In the genomic region with DNA sequence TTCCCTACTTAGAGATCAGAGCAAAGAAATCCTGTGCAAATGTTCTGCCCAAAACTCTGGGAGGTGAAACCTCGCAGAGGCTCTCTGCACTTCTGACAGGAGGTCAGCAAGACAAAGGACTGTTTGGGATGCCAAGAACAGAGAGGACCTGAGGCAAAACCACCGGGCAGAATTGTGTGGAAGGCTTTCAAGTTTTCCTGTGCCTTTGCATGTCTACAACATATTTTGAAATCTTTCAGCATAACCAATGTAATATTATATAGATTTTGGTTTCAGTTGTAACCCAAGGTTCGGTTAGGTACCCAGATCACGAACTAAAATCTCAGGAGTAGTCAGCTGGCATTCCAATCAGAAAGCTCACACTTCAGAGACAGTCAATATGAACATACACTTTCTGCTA, we compare ENCODE assay signal across 18 cellular contexts.
DNase-seq lines count a peak whose midpoint lies in the region; ATAC-seq and TF ChIP-seq lines count a peak whose summit lies in the region.
"Had no signal": no experiment of that assay in that cellular context is flagged by ENCODE, and none has a peak within 500 bp of the region (broad histone marks: within the 10 kb centered on the region; RNA-seq: fewer than 3 reads in every experiment).

No MANE protein-coding gene starts in this region.

- H3K4me3 Mint-ChIP-seq in GM23338 = no peak overlapping the region
- no peak overlapping the region for H3K4me3 Mint-ChIP-seq in endodermal cell
- H3K4me3 Mint-ChIP-seq: CD8-positive, alpha-beta memory T cell had no signal

- H4K20me1 ChIP-seq in GM23338 (replicated peaks; ENCODE audit: insufficient read depth) = no peaks in the 10 kb centered on the region
- H4K20me1 ChIP-seq: BLaER1 treated with 17β-estradiol and CSF1 and Interleukin-3, amounts not matched to agents 10 nM and 100 nM had no signal

- H3K27me3 Mint-ChIP-seq in GM23338 (ENCODE audit: insufficient read depth, low read depth, poor library complexity) (peaks cover 2% of the 10 kb centered on the region), endodermal cell (ENCODE audit: insufficient read depth) (no peaks in the 10 kb centered on the region)

- H3K4me1 ChIP-seq in GM23338 (ENCODE audit: insufficient read depth) = peaks cover 24% of the 10 kb centered on the region
- peaks cover 2% of the 10 kb centered on the region for H3K4me1 ChIP-seq in endodermal cell (ENCODE audit: control insufficient read depth, insufficient read depth, low read length)
- no peaks in the 10 kb centered on the region for H3K4me1 ChIP-seq in mesodermal cell (ENCODE audit: control insufficient read depth, insufficient read depth, low read length, poor library complexity, severe bottlenecking)

- peaks cover 40% of the 10 kb centered on the region for H3K36me3 Mint-ChIP-seq in GM23338 (ENCODE audit: low read depth)
- H3K36me3 Mint-ChIP-seq in endodermal cell (ENCODE audit: low read depth) = peaks cover 12% of the 10 kb centered on the region
- H3K36me3 Mint-ChIP-seq: CD8-positive, alpha-beta memory T cell had no signal

- H3K9me2 ChIP-seq in GM23338 (ENCODE audit: insufficient read depth) = peaks cover 6% of the 10 kb centered on the region; the same call in 1 of the 2 replicates

- no peak overlapping the region for H3K9ac ChIP-seq in endodermal cell (ENCODE audit: extremely low read depth, low read length, poor library complexity, severe bottlenecking)
- H3K9ac ChIP-seq: BLaER1 treated with 17β-estradiol and CSF1 and Interleukin-3, amounts not matched to agents 10 nM and 100 nM; KMS-11 had no signal

- no peaks in the 10 kb centered on the region for H3K79me2 ChIP-seq in GM23338 (replicated peaks; ENCODE audit: insufficient read depth)

- ATAC-seq in GM23338 = no peak
- ATAC-seq in HG03469 (IDR thresholded peaks at IDR 0.05; ENCODE audit: unreplicated experiment) = no peak
- ATAC-seq: HepG2, SK-N-SH treated with all-trans-retinoic acid at 6 μM for 48 hours had no signal

- peak overlapping the region; percentile 82; the same call in 1 of the 2 replicates for H2AFZ ChIP-seq in GM23338

- H3K27me3 ChIP-seq in GM23338 (ENCODE audit: insufficient read depth) (no peaks in the 10 kb centered on the region), endodermal cell (ENCODE audit: control insufficient read depth, insufficient read depth, low read length, poor library complexity, severe bottlenecking) (no peaks in the 10 kb centered on the region)
- H3K27me3 ChIP-seq: BLaER1 treated with 17β-estradiol and CSF1 and Interleukin-3, amounts not matched to agents 10 nM and 100 nM; MG63 had no signal

- no peak overlapping the region for H3K27ac Mint-ChIP-seq in GM23338
- no peak overlapping the region for H3K27ac Mint-ChIP-seq in endodermal cell
- H3K27ac Mint-ChIP-seq: CD8-positive, alpha-beta memory T cell had no signal

- 50 to 86% methylated on average over 1 to 4 of the region's 4 CpGs for WGBS in endodermal cell (ENCODE audit: insufficient coverage in 1 of 2, insufficient read length in 1 of 2), 2 experiments
- WGBS in mesodermal cell (ENCODE audit: insufficient coverage in 2 of 2), 2 experiments = 62 to 73% methylated on average over 1 of the region's 4 CpGs
- 49 to 60% methylated on average over 4 of the region's 4 CpGs for WGBS in lower leg skin, 2 donors

- H3K9me3 Mint-ChIP-seq in GM23338 (peaks cover 41% of the 10 kb centered on the region), endodermal cell (peaks cover 48% of the 10 kb centered on the region)

- DNase-seq in GM23338 (ENCODE audit: low spot score) (no peak), RPMI7951 (ENCODE audit: low read depth) (peak; percentile 65), endodermal cell (no peak), NCI-H1105 (lab: John Stamatoyannopoulos, UW) (no peak), lower leg skin (ENCODE audit: low spot score in 2 of 2) (no peak), anterior cingulate cortex (lab: John Stamatoyannopoulos, UW) (no peak)
- DNase-seq: CD8-positive, alpha-beta memory T cell; DND-41; MG63; NCI-H1092 treated with DMSO at 0.1 percent for 48 hours; SHP77 had no signal

- H3K36me3 ChIP-seq in GM23338 (ENCODE audit: insufficient read depth) = no peaks in the 10 kb centered on the region
- H3K36me3 ChIP-seq in endodermal cell (ENCODE audit: control insufficient read depth, insufficient read depth, low read length) = no peaks in the 10 kb centered on the region
- no peaks in the 10 kb centered on the region for H3K36me3 ChIP-seq in mesodermal cell (ENCODE audit: control insufficient read depth, insufficient read depth, low read length)
- H3K36me3 ChIP-seq: BLaER1 treated with 17β-estradiol and CSF1 and Interleukin-3, amounts not matched to agents 10 nM and 100 nM; MG63 had no signal

- no peaks in the 10 kb centered on the region for H3F3A ChIP-seq in GM23338 (replicated peaks; ENCODE audit: low read depth)

- intact Hi-C loops in lower leg skin (cut with DNase I; ENCODE audit: low total_unique reads) = no loop called here

- peaks cover 11% of the 10 kb centered on the region; the same call in 2 of the 3 replicates for H3K4me1 Mint-ChIP-seq in GM23338
- peaks cover 8% of the 10 kb centered on the region for H3K4me1 Mint-ChIP-seq in endodermal cell
- H3K4me1 Mint-ChIP-seq: CD8-positive, alpha-beta memory T cell had no signal

- H3K4me3 ChIP-seq in GM23338 (no peak overlapping the region), endodermal cell (ENCODE audit: low read length) (no peak overlapping the region), mesodermal cell (ENCODE audit: extremely low read depth, insufficient read depth, low read length, poor library complexity, severe bottlenecking) (no peak overlapping the region), lower leg skin (ENCODE audit: low read depth, poor library complexity, severe bottlenecking) (no peak overlapping the region)
- H3K4me3 ChIP-seq: A549; BLaER1 treated with 17β-estradiol and CSF1 and Interleukin-3, amounts not matched to agents 10 nM and 100 nM; MG63 had no signal

- H3K9me3 ChIP-seq in endodermal cell (ENCODE audit: control insufficient read depth, low read length) = peaks cover 35% of the 10 kb centered on the region
- H3K9me3 ChIP-seq in mesodermal cell (ENCODE audit: control insufficient read depth, low read length) = peaks cover 27% of the 10 kb centered on the region

- H3K4me2 ChIP-seq in GM23338 = no peak overlapping the region
- H3K4me2 ChIP-seq: BLaER1 treated with 17β-estradiol and CSF1 and Interleukin-3, amounts not matched to agents 10 nM and 100 nM; KMS-11 had no signal

- TF ChIP-seq CTCF in GM23338 (conservative IDR thresholded peaks at IDR 0.05; ENCODE audit: low read depth in 2 of 2) = no peak
- TF ChIP-seq CTCF in endodermal cell (conservative IDR thresholded peaks at IDR 0.05) = no peak
- no peak for TF ChIP-seq CTCF in lower leg skin (IDR thresholded peaks at IDR 0.05)

- no peak for TF ChIP-seq POLR2A in lower leg skin (IDR thresholded peaks at IDR 0.05)

- H3K27ac ChIP-seq in GM23338 (ENCODE audit: low read depth) = no peak overlapping the region
- H3K27ac ChIP-seq in endodermal cell (ENCODE audit: low read depth, low read length) = peak overlapping the region; percentile 4
- peak overlapping the region; percentile 10 for H3K27ac ChIP-seq in mesodermal cell (ENCODE audit: low read depth, low read length, severe bottlenecking)
- H3K27ac ChIP-seq: A549; BLaER1 treated with 17β-estradiol and CSF1 and Interleukin-3, amounts not matched to agents 10 nM and 100 nM; KMS-11 had no signal

TF ChIP-seq in GM23338, 12 proteins besides CTCF, POLR2A, EP300 and RAD21 (continues in another document):
- TF ChIP-seq NANOG (IDR thresholded peaks at IDR 0.05; ENCODE audit: borderline replicate concordance) (no peak), ZNF331 (CRISPR knock-in tag; IDR thresholded peaks at IDR 0.05; ENCODE audit: low read depth) (no peak), EZH2 (IDR thresholded peaks at IDR 0.05; ENCODE audit: low read depth, unreplicated experiment) (no peak), POLR2AphosphoS5 (IDR thresholded peaks at IDR 0.05; ENCODE audit: low read depth) (no peak), CREB1 (CRISPR knock-in tag; IDR thresholded peaks at IDR 0.05; ENCODE audit: low read depth) (no peak)
- TF ChIP-seq, protein P1, sequence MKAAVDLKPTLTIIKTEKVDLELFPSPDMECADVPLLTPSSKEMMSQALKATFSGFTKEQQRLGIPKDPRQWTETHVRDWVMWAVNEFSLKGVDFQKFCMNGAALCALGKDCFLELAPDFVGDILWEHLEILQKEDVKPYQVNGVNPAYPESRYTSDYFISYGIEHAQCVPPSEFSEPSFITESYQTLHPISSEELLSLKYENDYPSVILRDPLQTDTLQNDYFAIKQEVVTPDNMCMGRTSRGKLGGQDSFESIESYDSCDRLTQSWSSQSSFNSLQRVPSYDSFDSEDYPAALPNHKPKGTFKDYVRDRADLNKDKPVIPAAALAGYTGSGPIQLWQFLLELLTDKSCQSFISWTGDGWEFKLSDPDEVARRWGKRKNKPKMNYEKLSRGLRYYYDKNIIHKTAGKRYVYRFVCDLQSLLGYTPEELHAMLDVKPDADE (IDR thresholded peaks at IDR 0.05) = no peak
